In genomic region chr18:45940724-45941123, GRCh38 we compare ENCODE assay signal across 16 cellular contexts. TPM values are rescaled to one million over a fixed set of nuclear protein-coding genes. Genes with fewer than 3 reads are reported as not detected.
DNase-seq lines count a peak whose midpoint lies in the region; ATAC-seq, FAIRE-seq and TF ChIP-seq lines count a peak whose summit lies in the region.
"Had no signal": no experiment of that assay in that cellular context is flagged by ENCODE, and none has a peak within 500 bp of the region (broad histone marks: within the 10 kb centered on the region; RNA-seq: fewer than 3 reads in every experiment).

No MANE protein-coding gene starts in this region.

- peak; percentile 20 for ATAC-seq in stimulated activated naive CD8-positive, alpha-beta T cell treated with anti-CD3 and anti-CD28 coated beads, Interleukin-15, amount 100 ng/mL, for 72 hours
- no peak for ATAC-seq in stimulated activated naive CD8-positive, alpha-beta T cell treated with anti-CD3 and anti-CD28 coated beads, Interleukin-15, Interleukin-2, amounts not matched to agents 100 U/mL and 50 U/mL, for 24 hours
- ATAC-seq in GM12878 (peak; percentile 65), HG03521 (IDR thresholded peaks at IDR 0.05; ENCODE audit: unreplicated experiment) (no peak), HG03139 (IDR thresholded peaks at IDR 0.05; ENCODE audit: unreplicated experiment) (no peak)
- ATAC-seq: GM23338, SK-N-SH treated with all-trans-retinoic acid at 6 μM for 48 hours had no signal

- SMC1A ChIA-PET in GM12878 (lab: Charles Lee; ENCODE audit: uncharacterized antibody, unreplicated experiment): no interaction called here

- peaks cover 0 to 6% of the 10 kb centered on the region in 2 donors for H3K9me3 Mint-ChIP-seq in stimulated activated naive CD8-positive, alpha-beta T cell treated with anti-CD3 and anti-CD28 coated beads, Interleukin-15, amount 100 ng/mL, for 72 hours
- no peaks in the 10 kb centered on the region for H3K9me3 Mint-ChIP-seq in HFFc6
- H3K9me3 Mint-ChIP-seq: GM23338 had no signal

- H3K36me3 ChIP-seq in GM12878 (ENCODE audit: control insufficient read depth in 2 of 2, insufficient read depth in 2 of 2, low read length in 1 of 2) (peaks cover 2 to 15% of the 10 kb centered on the region in 2 experiments; a peak in 3 of 4 replicates), A673 (ENCODE audit: insufficient read depth, low read length, poor library complexity, severe bottlenecking) (peaks cover 24% of the 10 kb centered on the region)

- WGBS in GM12878 (ENCODE audit: insufficient coverage, insufficient replicate concordance, low lambda C conversion rate, missing lambda C conversion rate): 5% methylated on average over 2 of the region's 2 CpGs

- H3K36me3 Mint-ChIP-seq in HFFc6 (ENCODE audit: low read depth): peaks cover 41% of the 10 kb centered on the region

- no peak overlapping the region for H2AFZ ChIP-seq in GM12878 (ENCODE audit: control insufficient read depth, low read depth, low read length)
- H2AFZ ChIP-seq: GM23338 had no signal

- FAIRE-seq in GM12878 (lab: Jason Lieb, UNC): no peak
- FAIRE-seq: RCC 7860 had no signal

- no peak overlapping the region for H3K4me3 ChIP-seq in GM12878
- no peak overlapping the region for H3K4me3 ChIP-seq in A673 (ENCODE audit: low read depth, low read length, poor library complexity, severe bottlenecking)
- H3K4me3 ChIP-seq: GM23338 had no signal

- intact Hi-C loops in GM12878 (cut with micrococcal nuclease; ENCODE audit: unreplicated experiment) (no loop called here), A673 (cut with micrococcal nuclease; ENCODE audit: unreplicated experiment) (no loop called here)

- no peaks in the 10 kb centered on the region for H3K9me3 ChIP-seq in GM12878 (replicated peaks; ENCODE audit: control insufficient read depth, insufficient read depth, low read length)
- H3K9me3 ChIP-seq in A673 (ENCODE audit: low read depth, low read length, poor library complexity, severe bottlenecking): no peaks in the 10 kb centered on the region

- H3K27ac ChIP-seq in GM12878 (ENCODE audit: control insufficient read depth, insufficient read depth): no peak overlapping the region
- H3K27ac ChIP-seq in A673 (ENCODE audit: low read depth, low read length, poor library complexity, severe bottlenecking): no peak overlapping the region

- in situ Hi-C loops in GM12878 (cut with MboI): no loop called here

- no peak for TF ChIP-seq EP300 in GM12878 (IDR thresholded peaks at IDR 0.05; ENCODE audit: borderline replicate concordance in 1 of 2, control insufficient read depth in 1 of 2, low read depth in 2 of 2, low read length in 2 of 2)

- H3K9ac ChIP-seq in GM12878 (ENCODE audit: control insufficient read depth, insufficient read depth, low read length): no peak overlapping the region

- peaks cover 46% of the 10 kb centered on the region for H3K4me1 Mint-ChIP-seq in stimulated activated naive CD8-positive, alpha-beta T cell treated with anti-CD3 and anti-CD28 coated beads, Interleukin-15, amount 100 ng/mL, for 72 hours
- H3K4me1 Mint-ChIP-seq in HFFc6 (ENCODE audit: low read depth): peaks cover 21% of the 10 kb centered on the region
- H3K4me1 Mint-ChIP-seq: GM23338 had no signal

- H3K27me3 ChIP-seq in GM12878 (replicated peaks in 1 of 2; ENCODE audit: control insufficient read depth in 2 of 2, insufficient read depth in 2 of 2, low read length in 1 of 2) (no peaks in the 10 kb centered on the region), A673 (replicated peaks; ENCODE audit: insufficient read depth, low read depth, low read length, poor library complexity) (no peaks in the 10 kb centered on the region)

- no peaks in the 10 kb centered on the region for H3K27me3 Mint-ChIP-seq in stimulated activated naive CD8-positive, alpha-beta T cell treated with anti-CD3 and anti-CD28 coated beads, Interleukin-15, amount 100 ng/mL, for 72 hours
- no peaks in the 10 kb centered on the region; the same call in 1 of the 2 replicates for H3K27me3 Mint-ChIP-seq in HFFc6 (ENCODE audit: insufficient read depth)
- H3K27me3 Mint-ChIP-seq: CD8-positive, alpha-beta memory T cell had no signal

- no peak for DNase-seq in stimulated activated naive CD8-positive, alpha-beta T cell treated with anti-CD3 and anti-CD28 coated beads, Interleukin-15, amount 100 ng/mL, for 72 hours
- no peak for DNase-seq in stimulated activated naive CD8-positive, alpha-beta T cell treated with anti-CD3 and anti-CD28 coated beads, Interleukin-15, Interleukin-2, amounts not matched to agents 100 U/mL and 50 U/mL, for 24 hours
- DNase-seq in HFFc6: no peak
- no peak for DNase-seq in GM12878 (ENCODE audit: low read depth, low spot score)
- DNase-seq in A673 (ENCODE audit: low spot score): no peak
- DNase-seq: CD8-positive, alpha-beta memory T cell; MV-4-11; NCI-H1417 treated with DMSO at 0.1 percent for 48 hours; NCI-H2029; NCI-H524; SHP77 had no signal

- POLR2A ChIA-PET in GM12878 (lab: Charles Lee) (no interaction called here), A673 (lab: Charles Lee; ENCODE audit: low non-redundant PET) (no interaction called here)

- no peaks in the 10 kb centered on the region for H4K20me1 ChIP-seq in GM12878 (ENCODE audit: control insufficient read depth, insufficient read depth)

- H3K4me3 Mint-ChIP-seq in stimulated activated naive CD8-positive, alpha-beta T cell treated with anti-CD3 and anti-CD28 coated beads, Interleukin-15, amount 100 ng/mL, for 72 hours: peak overlapping the region in 1 of 2 donors; percentile 35
- H3K4me3 Mint-ChIP-seq in HFFc6: no peak overlapping the region
- H3K4me3 Mint-ChIP-seq: GM23338 had no signal

- RAD21 ChIA-PET in GM12878 (lab: Charles Lee; ENCODE audit: unreplicated experiment): no interaction called here

- H3K4me1 ChIP-seq in GM12878 (ENCODE audit: control insufficient read depth, insufficient read depth, low read length) (peaks cover 5% of the 10 kb centered on the region), A673 (ENCODE audit: insufficient read depth, low read length, poor library complexity, severe bottlenecking) (no peaks in the 10 kb centered on the region)

- no peak for TF ChIP-seq POLR2A in GM12878 (IDR thresholded peaks at IDR 0.05; ENCODE audit: low read depth, low read length)

- no TSS peak for BruUV-seq in GM12878 (replicated peaks; lab: Mats Ljungman, UMichigan)
- no TSS peak for BruUV-seq in A673 (replicated peaks; lab: Mats Ljungman, UMichigan)

- no peak for TF ChIP-seq RAD21 in GM12878 (IDR thresholded peaks at IDR 0.05; ENCODE audit: insufficient read depth, low read depth, low read length)

- H3K79me2 ChIP-seq in GM12878 (ENCODE audit: control insufficient read depth, insufficient read depth, low read length): no peaks in the 10 kb centered on the region

- CTCF ChIA-PET in GM12878 (lab: Yijun Ruan, JAX) (interaction anchor here (1.0 to 1.6 kb wide), 3 partner anchors 11 to 275 kb away, joined by 3 to 4 read pairs (median 3); no protein-coding TSS in a partner anchor), A673 (lab: Charles Lee) (no interaction called here)

- H3K27ac Mint-ChIP-seq in stimulated activated naive CD8-positive, alpha-beta T cell treated with anti-CD3 and anti-CD28 coated beads, Interleukin-15, amount 100 ng/mL, for 72 hours: peak overlapping the region in 1 of 2 donors; percentile 48
- H3K27ac Mint-ChIP-seq in HFFc6: peak overlapping the region; percentile 13; the same call in 1 of the 2 replicates
- H3K27ac Mint-ChIP-seq: GM23338 had no signal

- TF ChIP-seq CTCF in HFFc6 (IDR thresholded peaks at IDR 0.05): no peak
- no peak for TF ChIP-seq CTCF in GM12878 (IDR thresholded peaks at IDR 0.05 in 2 of 3, conservative IDR thresholded peaks at IDR 0.05 in 1 of 3; ENCODE audit: control insufficient read depth in 2 of 3, extremely low read depth in 1 of 3, insufficient read depth in 1 of 3, low read depth in 3 of 3, low read length in 3 of 3)
- no peak for TF ChIP-seq CTCF in A673 (conservative IDR thresholded peaks at IDR 0.05; ENCODE audit: low read depth, low read length)

- no peak overlapping the region for H3K4me2 ChIP-seq in GM12878 (ENCODE audit: control insufficient read depth, insufficient read depth)
- H3K4me2 ChIP-seq: GM23338 had no signal

TF ChIP-seq in GM12878, 131 proteins besides CTCF, POLR2A, EP300 and RAD21 (continues in another document):
- TF ChIP-seq ATF7 (IDR thresholded peaks at IDR 0.05; ENCODE audit: low read depth) (0 out of 2 replicates have a peak, but pooled peaks have one; percentile 27), CBX5 (IDR thresholded peaks at IDR 0.05; ENCODE audit: low read depth) (no peak), JUNB (IDR thresholded peaks at IDR 0.05) (peak; percentile 22; the same call in 1 of the 2 replicates)

RNA-seq across cellular contexts. Expression of gene EPG5, which starts 26.4 kb away (rescaled TPM):
- total RNA-seq in HFFc6 (2021; fragmentation: NEBNext Ultra II Directional; extraction: Animal tissue kit (Norgen Biotek cat#: 25700)): 10 to 100 TPM; 36.8 to 63.6 (median 44.5) TPM
- 172 and 182 TPM in 2 replicates for total RNA-seq in GM12878 (2013; cell fraction: nucleolus; rRNA removed)
- total RNA-seq in GM12878 (2014; rRNA removed) (9.1 and 9.7 TPM in 2 replicates), GM12878 (2014; rRNA removed; fragmentation: Illumina TruSeq; extraction: Trizol) (8.8 and 8.9 TPM in 2 replicates), GM12878 (2021) (9.9 and 12.5 TPM in 2 replicates), A673 (2021) (15.2 and 16.7 TPM in 2 replicates)
- 6.5 TPM for polyA plus RNA-seq in GM12878 (2011; ENCODE audit: low read depth)
- polyA plus RNA-seq in GM12878 (2011; rRNA removed) (23.3 and 27.7 TPM in 2 replicates), GM12878 (2014; fragmentation: Illumina TruSeq; extraction: Trizol) (11.1 and 11.4 TPM in 2 replicates), GM12878 (2014; fragmentation: Nextera tagmentation; extraction: Ambion mirVana) (1 to 10 TPM; 1.9 to 2.3 TPM), GM12878 (2014; rRNA removed) (8.2 and 11.3 TPM in 2 replicates), GM12878 (2016; fragmentation: Nextera tagmentation; extraction: Ambion mirVana) (1 to 10 TPM; 4.0 to 5.1 TPM)
- polyA plus RNA-seq in GM12878 (2011; cell fraction: cytosol; rRNA removed): 27.6 and 31.4 TPM in 2 replicates
- 40.5 and 53.9 TPM in 2 replicates for polyA plus RNA-seq in GM12878 (2011; cell fraction: nucleus; rRNA removed)
- polyA plus RNA-seq in GM12878 (2012): 5.8 and 8.6 TPM in 2 replicates
- polyA minus RNA-seq in GM12878 (2011; rRNA and poly(A)+ RNA removed): 96.1 and 119 TPM in 2 replicates
- polyA minus RNA-seq in GM12878 (2011; cell fraction: cytosol; rRNA and poly(A)+ RNA removed): 17.8 and 19.0 TPM in 2 replicates
- polyA minus RNA-seq in GM12878 (2011; cell fraction: nucleus; rRNA and poly(A)+ RNA removed): 45.7 and 57.9 TPM in 2 replicates

Comparison
In these comparisons a context has a peak if more than half of its experiments do, and no peak if none do; other contexts are left out.
1. ATAC-seq: peak in stimulated activated naive CD8-positive, alpha-beta T cell treated with anti-CD3 and anti-CD28 coated beads, Interleukin-15, amount 100 ng/mL, for 72 hours (single experiment) and GM12878 (single experiment); none in stimulated activated naive CD8-positive, alpha-beta T cell treated with anti-CD3 and anti-CD28 coated beads, Interleukin-15, Interleukin-2, amounts not matched to agents 100 U/mL and 50 U/mL, for 24 hours (single experiment), HG03521 (single experiment) and HG03139 (single experiment).